Comparison of ENCODE assay signal across 11 cellular contexts in genomic region chr1:36115200-36115669, GRCh38. TPM values are rescaled to one million over a fixed set of nuclear protein-coding genes. Genes with fewer than 3 reads are reported as not detected.
A peak's percentile ranks its signal among the peaks of the same experiment; 100 is the strongest.
DNase-seq lines count a peak whose midpoint lies in the region; ATAC-seq and TF ChIP-seq lines count a peak whose summit lies in the region.
"Had no signal": no experiment of that assay in that cellular context is flagged by ENCODE, and none has a peak within 500 bp of the region (broad histone marks: within the 10 kb centered on the region; RNA-seq: fewer than 3 reads in every experiment).

No MANE protein-coding gene starts in this region.

- H3K27ac Mint-ChIP-seq in effector memory CD8-positive, alpha-beta T cell, result no peak overlapping the region
- no peak overlapping the region for H3K27ac Mint-ChIP-seq in activated naive CD8-positive, alpha-beta T cell treated with anti-CD3 and anti-CD28 coated beads for 36 hours
- H3K27ac Mint-ChIP-seq: activated CD8-positive, alpha-beta T cell treated with anti-CD3 and anti-CD28 coated beads, Interleukin-2, amount 10 ng/mL, durations not matched to agents 7 days and 5 days had no signal

- H3K4me2 ChIP-seq in GM23248 (ENCODE audit: unreplicated experiment), result peak overlapping the region; percentile 57

- intact Hi-C loops in left ventricle myocardium superior (cut with micrococcal nuclease), result no loop called here

- no peak overlapping the region for H3K4me3 Mint-ChIP-seq in effector memory CD8-positive, alpha-beta T cell
- H3K4me3 Mint-ChIP-seq in activated naive CD8-positive, alpha-beta T cell treated with anti-CD3 and anti-CD28 coated beads for 36 hours, result no peak overlapping the region
- H3K4me3 Mint-ChIP-seq: activated CD8-positive, alpha-beta T cell treated with anti-CD3 and anti-CD28 coated beads, Interleukin-2, amount 10 ng/mL, durations not matched to agents 7 days and 5 days had no signal

- ATAC-seq in left ventricle myocardium superior, result peak; percentile 80
- no peak for ATAC-seq in HG02588 (IDR thresholded peaks at IDR 0.05; ENCODE audit: unreplicated experiment)
- ATAC-seq in HG03442 (IDR thresholded peaks at IDR 0.05; ENCODE audit: unreplicated experiment), result no peak
- no peak for ATAC-seq in effector memory CD8-positive, alpha-beta T cell (replicated peaks)
- ATAC-seq: activated CD8-positive, alpha-beta T cell treated with anti-CD3 and anti-CD28 coated beads, Interleukin-2, amount 10 ng/mL, durations not matched to agents 7 days and 5 days had no signal

- peak overlapping the region; percentile 50 for H2AFZ ChIP-seq in GM23248

- H3K9me3 ChIP-seq in GM23248 (ENCODE audit: low read depth) (no peaks in the 10 kb centered on the region), subcutaneous abdominal adipose tissue (ENCODE audit: control insufficient read depth in 5 of 5, low read length in 5 of 5) (no peaks in the 10 kb centered on the region)
- H3K9me3 ChIP-seq: psoas muscle had no signal

- H3K36me3 ChIP-seq in GM23248 (ENCODE audit: low read depth) (no peaks in the 10 kb centered on the region), subcutaneous abdominal adipose tissue (ENCODE audit: control insufficient read depth in 5 of 5, insufficient read depth in 5 of 5, low read length in 5 of 5) (no peaks in the 10 kb centered on the region)

- in situ Hi-C loops in GM23248 (cut with MboI) (no loop called here), astrocyte of the spinal cord (cut with HindIII; ENCODE audit: low sequenced_read_pairs) (no loop called here)

- H3K27ac ChIP-seq in GM23248, result peak overlapping the region; percentile 93
- H3K27ac ChIP-seq in subcutaneous abdominal adipose tissue (ENCODE audit: low read depth, low read length), result no peak overlapping the region
- H3K27ac ChIP-seq: psoas muscle had no signal

- peaks cover 11 to 17% of the 10 kb centered on the region in 2 donors for H3K27me3 Mint-ChIP-seq in effector memory CD8-positive, alpha-beta T cell
- H3K27me3 Mint-ChIP-seq in activated naive CD8-positive, alpha-beta T cell treated with anti-CD3 and anti-CD28 coated beads for 36 hours, result no peaks in the 10 kb centered on the region

- peaks cover 0 to 8% of the 10 kb centered on the region in 2 donors for H3K4me1 Mint-ChIP-seq in effector memory CD8-positive, alpha-beta T cell (ENCODE audit: low read depth in 2 of 2)
- peaks cover 5% of the 10 kb centered on the region for H3K4me1 Mint-ChIP-seq in activated naive CD8-positive, alpha-beta T cell treated with anti-CD3 and anti-CD28 coated beads for 36 hours

- no peaks in the 10 kb centered on the region for H4K20me1 ChIP-seq in GM23248 (ENCODE audit: insufficient read depth)

- no peaks in the 10 kb centered on the region for H3K9me2 ChIP-seq in GM23248 (ENCODE audit: insufficient read depth)

- DNase-seq in GM23248, result peak; percentile 92
- DNase-seq in astrocyte of the spinal cord (ENCODE audit: low read depth, low spot score), result peak; percentile 93
- peak; percentile 49 for DNase-seq in left ventricle myocardium superior
- no peak for DNase-seq in effector memory CD8-positive, alpha-beta T cell
- no peak for DNase-seq in activated naive CD8-positive, alpha-beta T cell treated with anti-CD3 and anti-CD28 coated beads for 36 hours
- DNase-seq: activated CD8-positive, alpha-beta T cell treated with anti-CD3 and anti-CD28 coated beads, Interleukin-2, amount 10 ng/mL, durations not matched to agents 7 days and 5 days; SIG-M5 had no signal

- H3K4me3 ChIP-seq in GM23248, result peak overlapping the region; percentile 13
- no peak overlapping the region for H3K4me3 ChIP-seq in astrocyte of the spinal cord (ENCODE audit: low read depth, low read length)
- H3K4me3 ChIP-seq in subcutaneous abdominal adipose tissue (ENCODE audit: low read depth in 1 of 5, low read length in 5 of 5), result peak overlapping the region in 3 of 5 donors; percentile 4 to 22 (median 16)
- H3K4me3 ChIP-seq: psoas muscle had no signal

- no peaks in the 10 kb centered on the region for H3K36me3 Mint-ChIP-seq in effector memory CD8-positive, alpha-beta T cell (ENCODE audit: insufficient read depth)
- no peaks in the 10 kb centered on the region for H3K36me3 Mint-ChIP-seq in activated naive CD8-positive, alpha-beta T cell treated with anti-CD3 and anti-CD28 coated beads for 36 hours

- peaks cover 19% of the 10 kb centered on the region for H3F3A ChIP-seq in GM23248 (ENCODE audit: insufficient read depth)

- no peak for TF ChIP-seq CTCF in astrocyte of the spinal cord (IDR thresholded peaks at IDR 0.05; ENCODE audit: low read depth, low read length)

- H3K9me3 Mint-ChIP-seq in effector memory CD8-positive, alpha-beta T cell, result no peaks in the 10 kb centered on the region
- H3K9me3 Mint-ChIP-seq in activated naive CD8-positive, alpha-beta T cell treated with anti-CD3 and anti-CD28 coated beads for 36 hours, result no peaks in the 10 kb centered on the region

- no peaks in the 10 kb centered on the region for H3K79me2 ChIP-seq in GM23248 (ENCODE audit: insufficient read depth)

- peaks cover 21% of the 10 kb centered on the region for H3K4me1 ChIP-seq in GM23248 (ENCODE audit: insufficient read depth)
- H3K4me1 ChIP-seq in subcutaneous abdominal adipose tissue (ENCODE audit: control insufficient read depth in 5 of 5, insufficient read depth in 5 of 5, low read length in 5 of 5), result peaks cover 0 to 23% (median 6%) of the 10 kb centered on the region in 5 donors
- H3K4me1 ChIP-seq: psoas muscle had no signal

- 1 to 2% methylated on average over 15 to 18 of the region's 18 CpGs for WGBS in GM23248 (ENCODE audit: low coverage in 1 of 2, low lambda C conversion rate in 2 of 2, missing lambda C conversion rate in 2 of 2), 2 experiments

- H3K9ac ChIP-seq in GM23248 (peak overlapping the region; percentile 78), subcutaneous abdominal adipose tissue (ENCODE audit: low read length in 5 of 5) (peak overlapping the region in 1 of 5 donors; percentile 25)

- H3K27me3 ChIP-seq in GM23248 (replicated peaks; ENCODE audit: insufficient read depth), result no peaks in the 10 kb centered on the region
- peaks cover 0 to 7% (median 2%) of the 10 kb centered on the region in 5 donors for H3K27me3 ChIP-seq in subcutaneous abdominal adipose tissue (ENCODE audit: control insufficient read depth in 5 of 5, insufficient read depth in 4 of 5, low read length in 5 of 5)

RNA-seq across cellular contexts. Expression of gene COL8A2, which starts 9.8 kb away (rescaled TPM):
- total RNA-seq in GM23248 (2014; rRNA removed; shearing (Covaris generic)), result 30.5 and 33.1 TPM in 2 replicates
- 2.9 and 3.2 TPM in 2 replicates for polyA plus RNA-seq in GM23248 (2016; fragmentation: Nextera tagmentation; extraction: Ambion mirVana)
- 0.67 TPM for total RNA-seq in left ventricle myocardium superior
- total RNA-seq in activated naive CD8-positive, alpha-beta T cell treated with anti-CD3 and anti-CD28 coated beads for 36 hours, result 1 to 10 TPM; 1.8 to 1.9 TPM

RNA-seq across cellular contexts. Expression of gene ADPRS, which starts 26.5 kb away (rescaled TPM):
- total RNA-seq in GM23248 (2014; rRNA removed; shearing (Covaris generic)), result 64.7 and 70.3 TPM in 2 replicates
- 38.9 and 42.0 TPM in 2 replicates for polyA plus RNA-seq in GM23248 (2016; fragmentation: Nextera tagmentation; extraction: Ambion mirVana)
- total RNA-seq in left ventricle myocardium superior, result 16.9 TPM
- 10 to 100 TPM; 47.0 to 48.7 TPM for total RNA-seq in activated naive CD8-positive, alpha-beta T cell treated with anti-CD3 and anti-CD28 coated beads for 36 hours

RNA-seq across cellular contexts. Expression of gene TEKT2, which starts 31.3 kb away (rescaled TPM):
- total RNA-seq in GM23248 (2014; rRNA removed; shearing (Covaris generic)), result not detected in 2 replicates
- not detected in 2 replicates for polyA plus RNA-seq in GM23248 (2016; fragmentation: Nextera tagmentation; extraction: Ambion mirVana)
- total RNA-seq in left ventricle myocardium superior, result not detected
- total RNA-seq in activated naive CD8-positive, alpha-beta T cell treated with anti-CD3 and anti-CD28 coated beads for 36 hours, result under 1 TPM in 1 of 2 experiments, not detected in 1; 0.19 TPM
- total RNA-seq: activated CD8-positive, alpha-beta T cell treated with anti-CD3 and anti-CD28 coated beads, Interleukin-2, amount 10 ng/mL, durations not matched to agents 7 days and 5 days; psoas muscle had no signal

RNA-seq across cellular contexts. Expression of gene TRAPPC3, which starts 34.1 kb away (rescaled TPM):
- total RNA-seq in GM23248 (2014; rRNA removed; shearing (Covaris generic)), result 101 and 112 TPM in 2 replicates
- 134 and 135 TPM in 2 replicates for polyA plus RNA-seq in GM23248 (2016; fragmentation: Nextera tagmentation; extraction: Ambion mirVana)
- 57.8 TPM for total RNA-seq in left ventricle myocardium superior
- 10 to 100 TPM; 58.0 to 59.4 TPM for total RNA-seq in activated naive CD8-positive, alpha-beta T cell treated with anti-CD3 and anti-CD28 coated beads for 36 hours

RNA-seq across cellular contexts. Expression of gene MAP7D1, which starts 40.7 kb away (rescaled TPM):
- total RNA-seq in GM23248 (2014; rRNA removed; shearing (Covaris generic)), result 160 and 224 TPM in 2 replicates
- polyA plus RNA-seq in GM23248 (2016; fragmentation: Nextera tagmentation; extraction: Ambion mirVana), result 34.8 and 35.8 TPM in 2 replicates
- total RNA-seq in left ventricle myocardium superior, result 385 TPM
- total RNA-seq in activated naive CD8-positive, alpha-beta T cell treated with anti-CD3 and anti-CD28 coated beads for 36 hours, result 100 to 1,000 TPM; 158 to 168 TPM

Comparison
In these comparisons a context has a peak if more than half of its experiments do, and no peak if none do; other contexts are left out.
1. DNase-seq: peak in GM23248 (single experiment), astrocyte of the spinal cord (single experiment) and left ventricle myocardium superior (single experiment); none in effector memory CD8-positive, alpha-beta T cell (0 of 3) and activated naive CD8-positive, alpha-beta T cell treated with anti-CD3 and anti-CD28 coated beads for 36 hours (single experiment).
2. RNA of gene COL8A2, which starts 9.8 kb away (total RNA-seq): 30.5 to 33.1 TPM in GM23248; 1.8 to 1.9 TPM in activated naive CD8-positive, alpha-beta T cell treated with anti-CD3 and anti-CD28 coated beads for 36 hours and 0.67 TPM in left ventricle myocardium superior (single experiment); every median in the first group is over 10 times any median in the second.